ENCODE assay signal across 8 cellular contexts in the genomic region with DNA sequence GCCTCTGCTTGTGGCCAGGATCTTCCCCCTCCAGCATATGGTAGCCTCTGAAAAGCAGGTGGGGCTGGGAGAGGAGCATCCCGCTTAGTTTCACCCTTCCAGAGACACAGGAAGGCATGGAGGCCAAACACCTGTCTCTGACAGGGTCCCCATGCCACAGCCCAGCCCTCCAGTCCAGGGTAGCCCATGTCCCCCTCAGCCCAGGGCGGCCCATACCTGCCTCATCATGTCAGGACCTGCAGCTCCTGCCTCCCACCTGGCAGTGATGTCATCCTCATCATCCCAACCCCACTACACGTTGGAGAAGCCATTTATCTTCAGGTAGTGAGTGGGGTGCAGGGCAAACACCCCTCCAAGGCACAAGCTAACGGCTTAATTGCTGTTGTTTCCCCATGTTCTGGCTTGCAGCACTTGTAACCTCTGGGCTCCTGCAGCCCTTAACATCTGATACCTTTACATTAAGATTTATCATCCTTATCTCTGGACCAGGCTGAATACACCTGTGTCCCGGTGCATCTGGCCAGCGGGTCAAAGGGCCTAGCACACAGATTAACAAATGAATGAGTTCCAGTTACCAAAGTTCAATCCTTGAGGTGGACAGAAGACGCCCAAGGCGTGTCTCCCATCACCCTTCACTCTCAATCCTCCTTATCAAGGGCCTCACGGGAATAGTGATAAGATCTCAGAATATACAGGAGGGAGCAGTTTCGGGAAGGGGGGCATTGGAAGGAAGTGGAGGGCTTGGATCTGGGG. TPM values are rescaled to one million over a fixed set of nuclear protein-coding genes. Genes with fewer than 3 reads are reported as not detected.
A peak's percentile ranks its signal among the peaks of the same experiment; 100 is the strongest.
DNase-seq lines count a peak whose midpoint lies in the region; ATAC-seq and TF ChIP-seq lines count a peak whose summit lies in the region.

No MANE protein-coding gene starts in this region.

- H3K27ac Mint-ChIP-seq in naive thymus-derived CD8-positive, alpha-beta T cell, result peak overlapping the region; percentile 37 to 96 (median 90)

- peak overlapping the region; percentile 76 for H3K4me3 ChIP-seq in BLaER1
- no peak overlapping the region for H3K4me3 ChIP-seq in KMS-11 (IDR thresholded peaks at IDR 0.05; ENCODE audit: insufficient read depth, low read depth, low read length)
- peak overlapping the region; percentile 77 for H3K4me3 ChIP-seq in choroid plexus epithelial cell (ENCODE audit: low read depth, low read length)

- H3K36me3 Mint-ChIP-seq in naive thymus-derived CD8-positive, alpha-beta T cell, result peaks cover 0 to 15% (median 13%) of the 10 kb centered on the region in 3 donors

- H3K9ac ChIP-seq in BLaER1, result peak overlapping the region; percentile 74
- no peak overlapping the region for H3K9ac ChIP-seq in KMS-11

- DNase-seq in choroid plexus epithelial cell (ENCODE audit: low read depth), result no peak
- DNase-seq in naive thymus-derived CD8-positive, alpha-beta T cell, result peak in 1 of 10 donors; percentile 4
- DNase-seq in NCI-H526 treated with DMSO at 0.1 percent for 48 hours (lab: John Stamatoyannopoulos, UW), result no peak
- no peak for DNase-seq in NCI-H345 treated with DMSO at 0.1 percent for 48 hours (lab: John Stamatoyannopoulos, UW; ENCODE audit: unreplicated experiment)
- DNase-seq in GM20000 (ENCODE audit: low spot score), result no peak

- 0 out of 2 replicates have a peak overlapping the region, but pooled peaks have one; percentile 54 for H2AFZ ChIP-seq in KMS-11 (ENCODE audit: low read depth)

- 0 out of 2 replicates have a peak, but pooled peaks cover 2% of the 10 kb centered on the region for H3K36me3 ChIP-seq in BLaER1
- H3K36me3 ChIP-seq in KMS-11 (ENCODE audit: insufficient read depth), result no peaks in the 10 kb centered on the region

- peaks cover 4% of the 10 kb centered on the region for H3K9me3 ChIP-seq in BLaER1

- no peak for ATAC-seq in naive thymus-derived CD8-positive, alpha-beta T cell
- no peak for ATAC-seq in GM18870 (IDR thresholded peaks at IDR 0.05; ENCODE audit: unreplicated experiment)

- H3K9me3 Mint-ChIP-seq in naive thymus-derived CD8-positive, alpha-beta T cell, result peaks cover 0 to 28% (median 11%) of the 10 kb centered on the region in 9 donors

- no peaks in the 10 kb centered on the region for H3K79me2 ChIP-seq in KMS-11 (ENCODE audit: insufficient read depth, low read depth)

- POLR2A ChIA-PET in naive thymus-derived CD8-positive, alpha-beta T cell (lab: Charles Lee), result interaction anchor here (2.4 kb wide), 1 partner anchor 111 kb away, joined by 6 read pairs; no protein-coding TSS in a partner anchor

- peak overlapping the region; percentile 88 to 100 (median 96) for H3K4me3 Mint-ChIP-seq in naive thymus-derived CD8-positive, alpha-beta T cell

- H3K27me3 ChIP-seq in BLaER1 (no peaks in the 10 kb centered on the region), KMS-11 (ENCODE audit: insufficient read depth, low read depth) (no peaks in the 10 kb centered on the region)

- peaks cover 18% of the 10 kb centered on the region for H3K4me1 ChIP-seq in BLaER1
- H3K4me1 ChIP-seq in KMS-11 (ENCODE audit: low read depth, poor library complexity, severe bottlenecking), result no peaks in the 10 kb centered on the region

- peak overlapping the region; percentile 95 for H3K4me2 ChIP-seq in BLaER1
- H3K4me2 ChIP-seq in KMS-11, result peak overlapping the region; percentile 10; the same call in 1 of the 2 replicates

- TF ChIP-seq CTCF in KMS-11 (conservative IDR thresholded peaks at IDR 0.05; ENCODE audit: low read depth, low read length) (no peak), choroid plexus epithelial cell (conservative IDR thresholded peaks at IDR 0.05; ENCODE audit: low read depth, low read length) (no peak), GM20000 (IDR thresholded peaks at IDR 0.05; ENCODE audit: extremely low read depth, missing control alignments) (no peak)

- peaks cover 24 to 31% (median 25%) of the 10 kb centered on the region in 4 donors for H3K4me1 Mint-ChIP-seq in naive thymus-derived CD8-positive, alpha-beta T cell

- peak overlapping the region; percentile 50; the same call in 1 of the 2 replicates for H3K27ac ChIP-seq in BLaER1
- no peak overlapping the region for H3K27ac ChIP-seq in KMS-11

- H4K20me1 ChIP-seq in BLaER1, result no peaks in the 10 kb centered on the region
- no peaks in the 10 kb centered on the region for H4K20me1 ChIP-seq in KMS-11 (ENCODE audit: insufficient read depth)

- peaks cover 4 to 24% (median 11%) of the 10 kb centered on the region in 5 donors for H3K27me3 Mint-ChIP-seq in naive thymus-derived CD8-positive, alpha-beta T cell

RNA-seq across cellular contexts. Expression of gene ZNF175, which starts 22.2 kb away (rescaled TPM):
- 10 to 100 TPM; 17.0 to 21.0 TPM for total RNA-seq in naive thymus-derived CD8-positive, alpha-beta T cell
- 1 to 10 TPM; 1.9 to 3.7 (median 2.8) TPM for polyA plus RNA-seq in naive thymus-derived CD8-positive, alpha-beta T cell

RNA-seq across cellular contexts. Expression of gene SIGLEC5, which starts 36.9 kb away (rescaled TPM):
- total RNA-seq in naive thymus-derived CD8-positive, alpha-beta T cell, result not detected
- polyA plus RNA-seq in naive thymus-derived CD8-positive, alpha-beta T cell, result not detected

RNA-seq across cellular contexts. Expression of gene SIGLEC14, which starts 53.3 kb away (rescaled TPM):
- under 1 TPM; 0.33 to 0.83 TPM for total RNA-seq in naive thymus-derived CD8-positive, alpha-beta T cell
- under 1 TPM in 1 of 3 donors, not detected in 2; 0.07 TPM for polyA plus RNA-seq in naive thymus-derived CD8-positive, alpha-beta T cell
